1 cellular context compared by ENCODE assay signal in the genomic region with DNA sequence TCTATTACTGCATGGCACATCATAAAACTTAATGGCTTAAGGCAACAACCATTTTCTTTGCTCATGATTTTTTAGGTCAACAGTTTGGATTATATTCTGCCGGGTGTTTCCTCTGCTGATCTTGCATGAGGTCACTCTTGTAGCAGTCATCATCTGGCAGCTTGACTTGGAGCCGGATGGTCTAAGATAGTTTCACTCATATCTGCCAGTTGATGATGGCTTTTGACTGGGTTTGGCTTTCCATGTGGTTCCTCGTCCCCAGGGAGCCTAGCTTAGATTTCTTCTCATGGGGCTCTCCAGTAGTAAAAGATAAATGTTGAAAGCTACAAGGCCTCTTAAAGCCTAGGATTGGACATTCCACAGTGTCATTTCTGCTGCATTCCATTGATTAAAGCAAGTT.
TF ChIP-seq lines count a peak whose summit lies in the region.

No MANE protein-coding gene starts in this region.

TF ChIP-seq in K562, 482 proteins besides CTCF, POLR2A, EP300 and RAD21 (continued from another document):
- TF ChIP-seq, protein P1, sequence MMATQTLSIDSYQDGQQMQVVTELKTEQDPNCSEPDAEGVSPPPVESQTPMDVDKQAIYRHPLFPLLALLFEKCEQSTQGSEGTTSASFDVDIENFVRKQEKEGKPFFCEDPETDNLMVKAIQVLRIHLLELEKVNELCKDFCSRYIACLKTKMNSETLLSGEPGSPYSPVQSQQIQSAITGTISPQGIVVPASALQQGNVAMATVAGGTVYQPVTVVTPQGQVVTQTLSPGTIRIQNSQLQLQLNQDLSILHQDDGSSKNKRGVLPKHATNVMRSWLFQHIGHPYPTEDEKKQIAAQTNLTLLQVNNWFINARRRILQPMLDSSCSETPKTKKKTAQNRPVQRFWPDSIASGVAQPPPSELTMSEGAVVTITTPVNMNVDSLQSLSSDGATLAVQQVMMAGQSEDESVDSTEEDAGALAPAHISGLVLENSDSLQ (IDR thresholded peaks at IDR 0.05) = peak; percentile 71
- TF ChIP-seq CBFA2T3 (IDR thresholded peaks at IDR 0.05) = peak; percentile 88
- peak; percentile 85; the same call in 1 of the 2 replicates for TF ChIP-seq EHMT2 (IDR thresholded peaks at IDR 0.05)
